In the genomic region with DNA sequence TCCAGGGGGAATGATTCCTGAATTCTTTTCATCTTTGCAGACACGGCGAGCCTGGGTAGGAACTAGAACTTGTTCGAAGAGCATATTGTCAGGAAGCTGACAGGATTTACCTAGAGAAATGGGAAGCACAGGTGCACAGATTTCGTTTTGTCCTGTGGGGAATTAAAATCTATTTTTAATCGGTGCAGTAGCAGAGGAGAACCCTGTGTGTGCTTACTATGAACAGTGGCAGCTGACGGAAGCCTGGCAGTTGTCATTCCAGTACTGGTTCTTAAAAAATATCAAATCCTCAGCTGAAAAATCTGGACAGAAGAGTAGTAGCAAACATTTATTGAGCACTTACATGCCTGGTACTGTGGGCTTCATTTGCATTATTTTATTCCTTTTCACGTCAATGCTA, we compare ENCODE assay signal across 21 cellular contexts.
"Had no signal": no experiment of that assay in that cellular context is flagged by ENCODE, and none has a peak within 500 bp of the region (broad histone marks: within the 10 kb centered on the region; RNA-seq: fewer than 3 reads in every experiment).

No MANE protein-coding gene starts in this region.

- ATAC-seq: HepG2, SK-N-SH treated with all-trans-retinoic acid at 6 μM for 48 hours had no signal

- H3K36me3 ChIP-seq: MG63, SJCRH30 had no signal

- H3K4me3 ChIP-seq: MG63, SJCRH30 had no signal

- H3K27ac ChIP-seq: SJCRH30 had no signal

- H3K27me3 ChIP-seq: MG63, SJCRH30 had no signal

- DNase-seq: IMR-90, Karpas-422, KG1, MG63, NCI-H1092 treated with DMSO at 0.1 percent for 48 hours, NCI-H1436, NCI-H187, NCI-H2029, NCI-H2081 treated with DMSO at 0.1 percent for 48 hours, NCI-H2171, NCI-H226, NCI-H446, NCI-H510A, NCI-H524 treated with DMSO at 0.1 percent for 48 hours, NCI-H69, NCI-H774, RPMI8226, SHP77 treated with DMSO at 0.1 percent for 48 hours, SJCRH30 had no signal

- H3K9me3 ChIP-seq: MG63, SJCRH30 had no signal

- H3K4me1 ChIP-seq: SJCRH30 had no signal
